ENCODE assay signal across 8 cellular contexts in genomic region chr17:4948166-4948996, GRCh38. TPM values are rescaled to one million over a fixed set of nuclear protein-coding genes. Genes with fewer than 3 reads are reported as not detected.
DNase-seq lines count a peak whose midpoint lies in the region; ATAC-seq and TF ChIP-seq lines count a peak whose summit lies in the region.

Gene PFN1 (minus strand): TSS chr17:4948530. CDS start chr17:4948394, 136 bp downstream.

- no peak for TF ChIP-seq RAD21 in neural cell (conservative IDR thresholded peaks at IDR 0.05)

- peak; percentile 43 for TF ChIP-seq EP300 in neural cell (conservative IDR thresholded peaks at IDR 0.05; ENCODE audit: poor library complexity, severe bottlenecking)

- H2AFZ ChIP-seq in neural cell (ENCODE audit: low read depth, low read length) = peak within 1 kb of the TSS; percentile 83

- H3K9ac ChIP-seq in neural cell (ENCODE audit: low read length) = peak within 1 kb of the TSS; percentile 87

- H3K36me3 Mint-ChIP-seq in stimulated activated naive CD8-positive, alpha-beta T cell treated with anti-CD3 and anti-CD28 coated beads, Interleukin-15, Interleukin-2, amounts not matched to agents 100 ng/mL and 50 ng/mL, for 24 hours (ENCODE audit: low read depth) = peaks cover 40% of the 10 kb centered on the region

- H3K4me3 Mint-ChIP-seq in stimulated activated naive CD8-positive, alpha-beta T cell treated with anti-CD3 and anti-CD28 coated beads, Interleukin-15, Interleukin-2, amounts not matched to agents 100 ng/mL and 50 ng/mL, for 24 hours = peak within 1 kb of the TSS; percentile 93

- H3K4me2 ChIP-seq in neural cell (ENCODE audit: low read length) = peak within 1 kb of the TSS; percentile 89

- peaks cover 3% of the 10 kb centered on the region for H3K27me3 ChIP-seq in neural cell (ENCODE audit: insufficient read depth, low read depth, low read length)

- no peaks in the 10 kb centered on the region for H3F3A ChIP-seq in neural cell (ENCODE audit: insufficient read depth, low read length, poor library complexity, severe bottlenecking)

- peaks cover 5% of the 10 kb centered on the region for H3K79me2 ChIP-seq in neural cell (replicated peaks; ENCODE audit: insufficient read depth, low read length)

- H3K4me1 Mint-ChIP-seq in stimulated activated naive CD8-positive, alpha-beta T cell treated with anti-CD3 and anti-CD28 coated beads, Interleukin-15, Interleukin-2, amounts not matched to agents 100 ng/mL and 50 ng/mL, for 24 hours (ENCODE audit: low read depth) = peaks cover 52% of the 10 kb centered on the region

- no peaks in the 10 kb centered on the region for H3K27me3 Mint-ChIP-seq in stimulated activated naive CD8-positive, alpha-beta T cell treated with anti-CD3 and anti-CD28 coated beads, Interleukin-15, Interleukin-2, amounts not matched to agents 100 ng/mL and 50 ng/mL, for 24 hours

- peak within 1 kb of the TSS; percentile 99 for H3K4me3 ChIP-seq in LNCaP clone FGC (ENCODE audit: low read depth, low read length)
- H3K4me3 ChIP-seq in fibroblast of villous mesenchyme (ENCODE audit: low read depth, low read length) = peak within 1 kb of the TSS; percentile 98
- H3K4me3 ChIP-seq in neural cell (ENCODE audit: low read length) = peak within 1 kb of the TSS; percentile 99

- no peaks in the 10 kb centered on the region for H3K9me3 ChIP-seq in neural cell (ENCODE audit: low read length)

- H3K36me3 ChIP-seq in neural cell (ENCODE audit: insufficient read depth, low read length) = no peaks in the 10 kb centered on the region

- peak within 1 kb of the TSS; percentile 99 for H3K27ac Mint-ChIP-seq in stimulated activated naive CD8-positive, alpha-beta T cell treated with anti-CD3 and anti-CD28 coated beads, Interleukin-15, Interleukin-2, amounts not matched to agents 100 ng/mL and 50 ng/mL, for 24 hours

- no peak for TF ChIP-seq CTCF in LNCaP clone FGC (IDR thresholded peaks at IDR 0.05; ENCODE audit: control insufficient read depth, extremely low read depth, insufficient read depth)
- no peak for TF ChIP-seq CTCF in fibroblast of villous mesenchyme (IDR thresholded peaks at IDR 0.05; ENCODE audit: insufficient read depth, low read depth, low read length)
- TF ChIP-seq CTCF in neural cell (IDR thresholded peaks at IDR 0.05; ENCODE audit: poor library complexity, severe bottlenecking) = no peak

- peak within 1 kb of the TSS; percentile 82 for H3K27ac ChIP-seq in neural cell (ENCODE audit: low read length)

- DNase-seq in AG20443 (ENCODE audit: low spot score) (peak; percentile 93), LNCaP clone FGC (ENCODE audit: low read depth) (peak; percentile 66), SIG-M5 treated with dmso at 0.1 percent for 504 hours (lab: John Stamatoyannopoulos, UW; ENCODE audit: unreplicated experiment) (peak; percentile 93), activated gamma-delta T cell treated with Interleukin-2 at 50 U/mL for 16 hours (peak; percentile 92), fibroblast of villous mesenchyme (ENCODE audit: low read depth) (peak; percentile 97)

- H3K9me2 ChIP-seq in neural cell (ENCODE audit: insufficient read depth, low read length) = no peaks in the 10 kb centered on the region

- H4K20me1 ChIP-seq in neural cell (ENCODE audit: insufficient read depth) = no peaks in the 10 kb centered on the region

- peak; percentile 15 for ATAC-seq in GM19328 (IDR thresholded peaks at IDR 0.05; ENCODE audit: unreplicated experiment)

- no peaks in the 10 kb centered on the region for H3K9me3 Mint-ChIP-seq in stimulated activated naive CD8-positive, alpha-beta T cell treated with anti-CD3 and anti-CD28 coated beads, Interleukin-15, Interleukin-2, amounts not matched to agents 100 ng/mL and 50 ng/mL, for 24 hours

TF ChIP-seq in neural cell, 6 proteins besides CTCF, POLR2A, EP300 and RAD21:
- TF ChIP-seq MXI1 (conservative IDR thresholded peaks at IDR 0.05; ENCODE audit: poor library complexity, severe bottlenecking) (peak; percentile 82), REST (IDR thresholded peaks at IDR 0.05; ENCODE audit: borderline replicate concordance) (no peak), POLR2AphosphoS5 (IDR thresholded peaks at IDR 0.05) (peak; percentile 75)

RNA-seq across cellular contexts. Expression of gene PFN1, which starts in this region (rescaled TPM):
- total RNA-seq in fibroblast of villous mesenchyme = 581 and 784 TPM in 2 replicates
- polyA plus RNA-seq in neural cell = 145 and 230 TPM in 2 replicates
- 72.3 and 78.0 TPM in 2 replicates for polyA minus RNA-seq in neural cell

Comparison
In these comparisons a context has a peak if more than half of its experiments do, and no peak if none do; other contexts are left out.
1. Peak in every context shown above with its lines: DNase-seq, ATAC-seq, H3K4me3 ChIP-seq and H3K27ac ChIP-seq.